11 cellular contexts compared by ENCODE assay signal in genomic region chr7:90320801-90321494, GRCh38. TPM values are rescaled to one million over a fixed set of nuclear protein-coding genes. Genes with fewer than 3 reads are reported as not detected.
DNase-seq lines count a peak whose midpoint lies in the region; ATAC-seq, FAIRE-seq and TF ChIP-seq lines count a peak whose summit lies in the region.
"Had no signal": no experiment of that assay in that cellular context is flagged by ENCODE, and none has a peak within 500 bp of the region (broad histone marks: within the 10 kb centered on the region; RNA-seq: fewer than 3 reads in every experiment).

Gene FAM237B, minus strand, starts transcription at chr7:90321304. Its CDS starts 1,556 bp downstream, at chr7:90319748.

- H3K4me1 ChIP-seq in heart left ventricle: peaks cover 0 to 9% (median 0%) of the 10 kb centered on the region in 12 donors
- peaks cover 5% of the 10 kb centered on the region for H3K4me1 ChIP-seq in colonic mucosa
- peaks cover 0 to 10% (median 8%) of the 10 kb centered on the region in 4 donors for H3K4me1 ChIP-seq in liver (ENCODE audit: control insufficient read depth in 4 of 4, insufficient read depth in 4 of 4, low read length in 3 of 4)
- no peaks in the 10 kb centered on the region for H3K4me1 ChIP-seq in upper lobe of right lung
- H3K4me1 ChIP-seq in Karpas-422 (ENCODE audit: low read length): no peaks in the 10 kb centered on the region

- peak in 2 of 4 donors; percentile 53 for ATAC-seq in heart left ventricle
- no peak for ATAC-seq in Right ventricle myocardium inferior
- ATAC-seq in upper lobe of right lung: peak; percentile 55

- H3K9me3 ChIP-seq in heart left ventricle: no peaks in the 10 kb centered on the region
- no peaks in the 10 kb centered on the region for H3K9me3 ChIP-seq in colonic mucosa
- no peaks in the 10 kb centered on the region for H3K9me3 ChIP-seq in liver (ENCODE audit: control insufficient read depth in 4 of 4, low read length in 3 of 4)
- H3K9me3 ChIP-seq in upper lobe of right lung: no peaks in the 10 kb centered on the region
- H3K9me3 ChIP-seq in Karpas-422 (ENCODE audit: low read length): no peaks in the 10 kb centered on the region
- H3K9me3 ChIP-seq: transverse colon had no signal

- H4K20me1 ChIP-seq in Karpas-422 (ENCODE audit: insufficient read depth, low read depth, low read length): no peaks in the 10 kb centered on the region

- H3K27ac ChIP-seq in heart left ventricle (no peak within 1 kb of the TSS), colonic mucosa (no peak within 1 kb of the TSS), liver (ENCODE audit: low read depth in 1 of 2, low read length in 2 of 2) (no peak within 1 kb of the TSS), upper lobe of right lung (no peak within 1 kb of the TSS), Karpas-422 (ENCODE audit: low read length) (no peak within 1 kb of the TSS)
- H3K27ac ChIP-seq: transverse colon had no signal

- no peak for FAIRE-seq in RCC 7860 (lab: Jason Lieb, UNC)

- H3K36me3 ChIP-seq in heart left ventricle: no peaks in the 10 kb centered on the region
- no peaks in the 10 kb centered on the region for H3K36me3 ChIP-seq in colonic mucosa
- H3K36me3 ChIP-seq in liver (ENCODE audit: control insufficient read depth in 4 of 4, insufficient read depth in 3 of 4, low read depth in 1 of 4, low read length in 3 of 4): no peaks in the 10 kb centered on the region
- H3K36me3 ChIP-seq in upper lobe of right lung: no peaks in the 10 kb centered on the region
- H3K36me3 ChIP-seq in Karpas-422 (ENCODE audit: insufficient read depth, low read length): no peaks in the 10 kb centered on the region
- H3K36me3 ChIP-seq: transverse colon had no signal

- H3K4me3 ChIP-seq in heart left ventricle (peak within 1 kb of the TSS in 10 of 12 donors; percentile 3 to 33 (median 26)), colonic mucosa (peak within 1 kb of the TSS; percentile 16), liver (ENCODE audit: low read depth in 1 of 3, low read length in 3 of 3) (peak within 1 kb of the TSS in 2 of 3 donors; percentile 29 to 35), upper lobe of right lung (no peak within 1 kb of the TSS), Karpas-422 (ENCODE audit: low read length) (no peak within 1 kb of the TSS)

- no peak within 1 kb of the TSS for H3K4me2 ChIP-seq in Karpas-422 (ENCODE audit: low read depth, low read length, poor library complexity, severe bottlenecking)

- TF ChIP-seq RAD21 in liver (IDR thresholded peaks at IDR 0.05): no peak

- H3K9me2 ChIP-seq in Karpas-422 (replicated peaks; ENCODE audit: insufficient read depth, low read length): no peaks in the 10 kb centered on the region

- intact Hi-C loops in heart left ventricle (cut with DNase I): no loop called here
- intact Hi-C loops in Right ventricle myocardium inferior (cut with DNase I): no loop called here
- intact Hi-C loops in colonic mucosa (cut with DNase I): no loop called here
- intact Hi-C loops in upper lobe of right lung (cut with DNase I): no loop called here

- no peak within 1 kb of the TSS for H2AFZ ChIP-seq in Karpas-422 (ENCODE audit: low read length)

- H3K27me3 ChIP-seq in heart left ventricle: peaks cover 0 to 70% (median 38%) of the 10 kb centered on the region in 9 donors
- peaks cover 22% of the 10 kb centered on the region for H3K27me3 ChIP-seq in colonic mucosa
- H3K27me3 ChIP-seq in liver (ENCODE audit: control insufficient read depth in 4 of 4, insufficient read depth in 4 of 4, low read length in 3 of 4): peaks cover 0 to 15% (median 6%) of the 10 kb centered on the region in 4 donors
- H3K27me3 ChIP-seq in upper lobe of right lung: peaks cover 51% of the 10 kb centered on the region
- H3K27me3 ChIP-seq in Karpas-422 (ENCODE audit: low read length): 0 out of 2 replicates have a peak, but pooled peaks cover 2% of the 10 kb centered on the region

- TF ChIP-seq CTCF in heart left ventricle (IDR thresholded peaks at IDR 0.05) (no peak), colonic mucosa (IDR thresholded peaks at IDR 0.05) (no peak), liver (IDR thresholded peaks at IDR 0.05; ENCODE audit: low read depth, low read length, missing input control) (no peak), upper lobe of right lung (IDR thresholded peaks at IDR 0.05) (no peak)

- WGBS in heart left ventricle, 4 donors: 1 to 2% (median 2%) methylated on average over 42 to 62 of the region's 62 CpGs
- 3% methylated on average over 62 of the region's 62 CpGs for WGBS in liver

- no peaks in the 10 kb centered on the region for H3K79me2 ChIP-seq in Karpas-422 (ENCODE audit: low read length)

- peak in 1 of 5 donors; percentile 62 for DNase-seq in heart left ventricle
- DNase-seq in Right ventricle myocardium inferior (ENCODE audit: missing footprints): no peak
- DNase-seq in colonic mucosa: no peak
- no peak for DNase-seq in upper lobe of right lung
- no peak for DNase-seq in NCI-H1417 treated with DMSO at 0.1 percent for 48 hours (lab: John Stamatoyannopoulos, UW)
- no peak for DNase-seq in Karpas-422
- no peak for DNase-seq in RCC 7860 (ENCODE audit: low spot score)
- DNase-seq: activated CD4-positive, CD25-positive, alpha-beta regulatory T cell treated with anti-CD3 and anti-CD28 coated beads, Interleukin-2, amount 50 U/mL, for 72 hours; kidney glomerular epithelial cell; transverse colon had no signal

- TF ChIP-seq POLR2A in heart left ventricle (IDR thresholded peaks at IDR 0.05): no peak

- H3K9ac ChIP-seq in colonic mucosa (ENCODE audit: low read depth in 2 of 2, low read length in 2 of 2) (no peak within 1 kb of the TSS), liver (ENCODE audit: low read depth in 1 of 2, low read length in 2 of 2) (no peak within 1 kb of the TSS), Karpas-422 (ENCODE audit: low read length) (no peak within 1 kb of the TSS)

TF ChIP-seq in liver, 16 proteins besides CTCF, POLR2A, EP300 and RAD21:
- TF ChIP-seq RXRA (IDR thresholded peaks at IDR 0.05) (no peak), HNF4A (conservative IDR thresholded peaks at IDR 0.05) (no peak), SP1 (IDR thresholded peaks at IDR 0.05) (no peak)
- TF ChIP-seq, protein P1, sequence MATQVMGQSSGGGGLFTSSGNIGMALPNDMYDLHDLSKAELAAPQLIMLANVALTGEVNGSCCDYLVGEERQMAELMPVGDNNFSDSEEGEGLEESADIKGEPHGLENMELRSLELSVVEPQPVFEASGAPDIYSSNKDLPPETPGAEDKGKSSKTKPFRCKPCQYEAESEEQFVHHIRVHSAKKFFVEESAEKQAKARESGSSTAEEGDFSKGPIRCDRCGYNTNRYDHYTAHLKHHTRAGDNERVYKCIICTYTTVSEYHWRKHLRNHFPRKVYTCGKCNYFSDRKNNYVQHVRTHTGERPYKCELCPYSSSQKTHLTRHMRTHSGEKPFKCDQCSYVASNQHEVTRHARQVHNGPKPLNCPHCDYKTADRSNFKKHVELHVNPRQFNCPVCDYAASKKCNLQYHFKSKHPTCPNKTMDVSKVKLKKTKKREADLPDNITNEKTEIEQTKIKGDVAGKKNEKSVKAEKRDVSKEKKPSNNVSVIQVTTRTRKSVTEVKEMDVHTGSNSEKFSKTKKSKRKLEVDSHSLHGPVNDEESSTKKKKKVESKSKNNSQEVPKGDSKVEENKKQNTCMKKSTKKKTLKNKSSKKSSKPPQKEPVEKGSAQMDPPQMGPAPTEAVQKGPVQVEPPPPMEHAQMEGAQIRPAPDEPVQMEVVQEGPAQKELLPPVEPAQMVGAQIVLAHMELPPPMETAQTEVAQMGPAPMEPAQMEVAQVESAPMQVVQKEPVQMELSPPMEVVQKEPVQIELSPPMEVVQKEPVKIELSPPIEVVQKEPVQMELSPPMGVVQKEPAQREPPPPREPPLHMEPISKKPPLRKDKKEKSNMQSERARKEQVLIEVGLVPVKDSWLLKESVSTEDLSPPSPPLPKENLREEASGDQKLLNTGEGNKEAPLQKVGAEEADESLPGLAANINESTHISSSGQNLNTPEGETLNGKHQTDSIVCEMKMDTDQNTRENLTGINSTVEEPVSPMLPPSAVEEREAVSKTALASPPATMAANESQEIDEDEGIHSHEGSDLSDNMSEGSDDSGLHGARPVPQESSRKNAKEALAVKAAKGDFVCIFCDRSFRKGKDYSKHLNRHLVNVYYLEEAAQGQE (IDR thresholded peaks at IDR 0.05): no peak

RNA-seq across cellular contexts. Expression of gene FAM237B, which starts in this region (rescaled TPM):
- total RNA-seq in heart left ventricle (not detected), Right ventricle myocardium inferior (not detected), colonic mucosa (not detected), liver (not detected), upper lobe of right lung (not detected)
- polyA plus RNA-seq in heart left ventricle (not detected), liver (not detected)
- total RNA-seq in Karpas-422 (2014; rRNA removed; shearing (Covaris generic); ENCODE audit: low replicate concordance): not detected in 2 replicates
- total RNA-seq: transverse colon had no signal

Comparison
In these comparisons a context has a peak if more than half of its experiments do, and no peak if none do; other contexts are left out.
1. Peak in ATAC-seq in upper lobe of right lung; RNA of the gene not detected or under 1 TPM.
2. H3K4me3 ChIP-seq: peak in heart left ventricle (10 of 12), colonic mucosa (single experiment) and liver (2 of 3); none in upper lobe of right lung (single experiment) and Karpas-422 (single experiment).